ENCODE assay signal across 10 cellular contexts in genomic region chr19:737591-738093, GRCh38. TPM values are rescaled to one million over a fixed set of nuclear protein-coding genes. Genes with fewer than 3 reads are reported as not detected.
A peak's percentile ranks its signal among the peaks of the same experiment; 100 is the strongest.
DNase-seq lines count a peak whose midpoint lies in the region; ATAC-seq, FAIRE-seq and TF ChIP-seq lines count a peak whose summit lies in the region.
"Had no signal": no experiment of that assay in that cellular context is flagged by ENCODE, and none has a peak within 500 bp of the region (broad histone marks: within the 10 kb centered on the region; RNA-seq: fewer than 3 reads in every experiment).

No MANE protein-coding gene starts in this region.

- no peak overlapping the region for H3K4me3 Mint-ChIP-seq in effector memory CD8-positive, alpha-beta T cell
- no peak overlapping the region for H3K4me3 Mint-ChIP-seq in natural killer cell treated with Interleukin-12 subunit alpha and Interleukin-12 subunit beta and Interleukin-15 and Interleukin-18, amount 100 ng/mL, for 72 hours

- no peaks in the 10 kb centered on the region for H3K4me1 ChIP-seq in thoracic aorta (ENCODE audit: control insufficient read depth in 1 of 2, low read depth in 2 of 2)

- H3K36me3 ChIP-seq in thoracic aorta = no peaks in the 10 kb centered on the region

- H3K27ac Mint-ChIP-seq in effector memory CD8-positive, alpha-beta T cell = no peak overlapping the region
- no peak overlapping the region for H3K27ac Mint-ChIP-seq in natural killer cell treated with Interleukin-12 subunit alpha and Interleukin-12 subunit beta and Interleukin-15 and Interleukin-18, amount 100 ng/mL, for 72 hours

- ATAC-seq in effector memory CD8-positive, alpha-beta T cell (replicated peaks) = peak; percentile 69
- peak; percentile 56 to 79 for ATAC-seq in natural killer cell treated with Interleukin-12 subunit alpha and Interleukin-12 subunit beta and Interleukin-15 and Interleukin-18, amount 100 ng/mL, for 72 hours
- ATAC-seq in thoracic aorta (ENCODE audit: insufficient number of reproducible peaks, low FRiP score, low read depth) (no peak), GM18498 (IDR thresholded peaks at IDR 0.05; ENCODE audit: unreplicated experiment) (no peak)

- peaks cover 0 to 27% of the 10 kb centered on the region in 2 donors for H3K27me3 Mint-ChIP-seq in effector memory CD8-positive, alpha-beta T cell
- peaks cover 0 to 2% of the 10 kb centered on the region in 2 donors for H3K27me3 Mint-ChIP-seq in natural killer cell treated with Interleukin-12 subunit alpha and Interleukin-12 subunit beta and Interleukin-15 and Interleukin-18, amount 100 ng/mL, for 72 hours

- no peaks in the 10 kb centered on the region for H3K9me3 Mint-ChIP-seq in effector memory CD8-positive, alpha-beta T cell
- no peaks in the 10 kb centered on the region for H3K9me3 Mint-ChIP-seq in natural killer cell treated with Interleukin-12 subunit alpha and Interleukin-12 subunit beta and Interleukin-15 and Interleukin-18, amount 100 ng/mL, for 72 hours

- no peaks in the 10 kb centered on the region for H3K9me3 ChIP-seq in thoracic aorta

- FAIRE-seq in D721Med (lab: Jason Lieb, UNC) = no peak

- no peaks in the 10 kb centered on the region for H3K27me3 ChIP-seq in thoracic aorta (replicated peaks; ENCODE audit: insufficient read depth)

- H3K27ac ChIP-seq in thoracic aorta = no peak overlapping the region

- DNase-seq in D721Med (ENCODE audit: insufficient read length, low spot score) (peak; percentile 88), LNCaP clone FGC (ENCODE audit: low read depth) (no peak), thoracic aorta (ENCODE audit: low spot score) (no peak), HT-29 (ENCODE audit: low spot score) (no peak)
- DNase-seq in activated CD4-positive, alpha-beta T cell treated with anti-CD3 and anti-CD28 coated beads, Interleukin-2, amount 50 U/mL, for 48 hours = peak; percentile 67 to 71
- DNase-seq in effector memory CD8-positive, alpha-beta T cell = peak; percentile 55 to 61 (median 55)
- peak; percentile 76 for DNase-seq in natural killer cell treated with Interleukin-12 subunit alpha and Interleukin-12 subunit beta and Interleukin-15 and Interleukin-18, amount 100 ng/mL, for 72 hours (ENCODE audit: low spot score)

- H3K4me3 ChIP-seq in LNCaP clone FGC (ENCODE audit: low read depth, low read length) = no peak overlapping the region
- H3K4me3 ChIP-seq in thoracic aorta = no peak overlapping the region

- H3K36me3 Mint-ChIP-seq in effector memory CD8-positive, alpha-beta T cell (ENCODE audit: insufficient read depth) = peaks cover 12% of the 10 kb centered on the region
- no peaks in the 10 kb centered on the region for H3K36me3 Mint-ChIP-seq in natural killer cell treated with Interleukin-12 subunit alpha and Interleukin-12 subunit beta and Interleukin-15 and Interleukin-18, amount 100 ng/mL, for 72 hours

- peaks cover 13 to 16% of the 10 kb centered on the region in 2 donors for H3K4me1 Mint-ChIP-seq in effector memory CD8-positive, alpha-beta T cell (ENCODE audit: low read depth in 2 of 2)
- peaks cover 9 to 11% of the 10 kb centered on the region in 2 donors for H3K4me1 Mint-ChIP-seq in natural killer cell treated with Interleukin-12 subunit alpha and Interleukin-12 subunit beta and Interleukin-15 and Interleukin-18, amount 100 ng/mL, for 72 hours (ENCODE audit: low read depth in 2 of 2)

- TF ChIP-seq CTCF in D721Med (IDR thresholded peaks at IDR 0.05; ENCODE audit: insufficient read depth, missing control alignments) = peak; percentile 45
- peak; percentile 45 for TF ChIP-seq CTCF in LNCaP clone FGC (IDR thresholded peaks at IDR 0.05; ENCODE audit: control insufficient read depth, extremely low read depth, insufficient read depth)
- peak; percentile 40 for TF ChIP-seq CTCF in thoracic aorta (IDR thresholded peaks at IDR 0.05)

RNA-seq across cellular contexts. Expression of gene MISP, which starts 13.3 kb away (rescaled TPM):
- not detected for total RNA-seq in natural killer cell treated with Interleukin-12 subunit alpha and Interleukin-12 subunit beta and Interleukin-15 and Interleukin-18, amount 100 ng/mL, for 72 hours
- 1 to 10 TPM in 1 of 2 donors, not detected in 1; 2.2 TPM for total RNA-seq in thoracic aorta
- 206 and 211 TPM in 2 replicates for total RNA-seq in HT-29 (2014; rRNA removed; shearing (Covaris generic))

RNA-seq across cellular contexts. Expression of gene PALM, which starts 28.9 kb away (rescaled TPM):
- not detected for total RNA-seq in natural killer cell treated with Interleukin-12 subunit alpha and Interleukin-12 subunit beta and Interleukin-15 and Interleukin-18, amount 100 ng/mL, for 72 hours
- total RNA-seq in thoracic aorta = 10 to 100 TPM; 14.4 to 28.4 TPM
- 0.13 TPM in 1 of 2 replicates, not detected in the other for total RNA-seq in HT-29 (2014; rRNA removed; shearing (Covaris generic))

RNA-seq across cellular contexts. Expression of gene PRSS57, which starts 42.4 kb away (rescaled TPM):
- 1 to 10 TPM in 1 of 2 donors, not detected in 1; 1.4 TPM for total RNA-seq in natural killer cell treated with Interleukin-12 subunit alpha and Interleukin-12 subunit beta and Interleukin-15 and Interleukin-18, amount 100 ng/mL, for 72 hours
- total RNA-seq in thoracic aorta = not detected
- not detected in 2 replicates for total RNA-seq in HT-29 (2014; rRNA removed; shearing (Covaris generic))
- total RNA-seq: NCI-H460, temporal lobe had no signal

RNA-seq across cellular contexts. Expression of gene PTBP1, which starts 59.6 kb away (rescaled TPM):
- 100 to 1,000 TPM; 604 to 619 TPM for total RNA-seq in natural killer cell treated with Interleukin-12 subunit alpha and Interleukin-12 subunit beta and Interleukin-15 and Interleukin-18, amount 100 ng/mL, for 72 hours
- total RNA-seq in thoracic aorta = 100 to 1,000 TPM; 149 to 163 TPM
- total RNA-seq in HT-29 (2014; rRNA removed; shearing (Covaris generic)) = 464 and 599 TPM in 2 replicates

Comparison
In these comparisons a context has a peak if more than half of its experiments do, and no peak if none do; other contexts are left out.
1. DNase-seq: peak in D721Med (single experiment), activated CD4-positive, alpha-beta T cell treated with anti-CD3 and anti-CD28 coated beads, Interleukin-2, amount 50 U/mL, for 48 hours (2 of 2), effector memory CD8-positive, alpha-beta T cell (3 of 3) and natural killer cell treated with Interleukin-12 subunit alpha and Interleukin-12 subunit beta and Interleukin-15 and Interleukin-18, amount 100 ng/mL, for 72 hours (single experiment); none in LNCaP clone FGC (single experiment), thoracic aorta (single experiment) and HT-29 (single experiment).
2. ATAC-seq: peak in effector memory CD8-positive, alpha-beta T cell (single experiment) and natural killer cell treated with Interleukin-12 subunit alpha and Interleukin-12 subunit beta and Interleukin-15 and Interleukin-18, amount 100 ng/mL, for 72 hours (2 of 2); none in thoracic aorta (single experiment) and GM18498 (single experiment).
3. RNA of gene MISP, which starts 13.3 kb away (total RNA-seq): 206 to 211 TPM in HT-29; 2.2 TPM in thoracic aorta and not detected in natural killer cell treated with Interleukin-12 subunit alpha and Interleukin-12 subunit beta and Interleukin-15 and Interleukin-18, amount 100 ng/mL, for 72 hours; every median in the first group is over 10 times any median in the second.
4. RNA of gene PALM, which starts 28.9 kb away (total RNA-seq): 14.4 to 28.4 TPM in thoracic aorta; not detected in natural killer cell treated with Interleukin-12 subunit alpha and Interleukin-12 subunit beta and Interleukin-15 and Interleukin-18, amount 100 ng/mL, for 72 hours and 0.13 TPM in HT-29; every median in the first group is over 10 times any median in the second.
5. Peak in every context shown above with its lines, with median percentiles within 50 percentile points of each other: CTCF ChIP-seq.